In the genomic region with DNA sequence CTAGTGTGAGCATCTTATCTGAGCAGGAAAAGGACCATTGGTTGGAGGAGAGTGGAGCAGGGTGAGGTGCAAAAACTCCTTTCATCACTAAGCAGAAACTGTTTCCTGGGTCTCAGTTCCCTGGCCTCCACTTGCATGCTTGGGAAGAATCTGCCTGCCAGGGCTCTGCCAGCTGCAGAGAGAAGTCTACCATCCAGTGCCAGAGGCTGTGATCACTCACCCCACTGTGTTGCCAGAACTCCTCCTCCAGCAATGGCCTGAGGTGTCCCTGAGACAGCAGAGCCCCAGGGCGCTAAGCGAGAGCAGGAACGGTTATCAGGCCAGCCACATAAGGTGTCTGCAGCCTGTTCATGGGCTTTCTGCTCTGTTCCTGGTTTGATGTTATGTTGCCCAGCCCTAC, we compare ENCODE assay signal across 24 cellular contexts.
A peak's percentile ranks its signal among the peaks of the same experiment; 100 is the strongest.
DNase-seq lines count a peak whose midpoint lies in the region; ATAC-seq and TF ChIP-seq lines count a peak whose summit lies in the region.
"Had no signal": no experiment of that assay in that cellular context is flagged by ENCODE, and none has a peak within 500 bp of the region (broad histone marks: within the 10 kb centered on the region; RNA-seq: fewer than 3 reads in every experiment).

No MANE protein-coding gene starts in this region.

- ATAC-seq in Right ventricle myocardium inferior (peak; percentile 93), GM19328 (IDR thresholded peaks at IDR 0.05; ENCODE audit: unreplicated experiment) (no peak)
- ATAC-seq: activated CD8-positive, alpha-beta T cell treated with anti-CD3 and anti-CD28 coated beads, Interleukin-2, amount 10 ng/mL, durations not matched to agents 7 days and 5 days; PC-3 had no signal

- H3K36me3 Mint-ChIP-seq in nephron progenitor cell (ENCODE audit: low read depth): no peaks in the 10 kb centered on the region

- peak; percentile 40 for DNase-seq in DMS53 (lab: John Stamatoyannopoulos, UW)
- DNase-seq in DMS53 treated with DMSO at 0.1 percent for 48 hours (lab: John Stamatoyannopoulos, UW; ENCODE audit: unreplicated experiment): no peak
- peak; percentile 77 for DNase-seq in Right ventricle myocardium inferior (ENCODE audit: missing footprints)
- peak; percentile 76 for DNase-seq in medulla oblongata (ENCODE audit: extremely low spot score)
- no peak for DNase-seq in nephron progenitor cell
- no peak for DNase-seq in activated T-cell treated with anti-CD3 and anti-CD28 coated beads, Interleukin-2, amount 50 U/mL, for 1 hour
- DNase-seq: activated B cell treated with CpG ODN at 0.5 μM for 24 hours; activated CD8-positive, alpha-beta T cell treated with anti-CD3 and anti-CD28 coated beads, Interleukin-2, amount 10 ng/mL, durations not matched to agents 7 days and 5 days; activated naive CD4-positive, alpha-beta T cell treated with anti-CD3 and anti-CD28 coated beads, Interleukin-2, amount 50 U/mL, for 16 hours; activated T-cell treated with anti-CD3 and anti-CD28 coated beads, Interleukin-2, amount 50 U/mL, for 48 hours; Calu3; H7; Kasumi-1; kidney glomerular epithelial cell; NCI-H1105; PC-3; sigmoid colon; stimulated activated naive CD4-positive, alpha-beta T cell had no signal

- peaks cover 8% of the 10 kb centered on the region for H3K27me3 Mint-ChIP-seq in nephron progenitor cell (ENCODE audit: low read depth, poor library complexity)
- H3K27me3 Mint-ChIP-seq: activated B cell treated with CpG ODN at 0.5 μM for 24 hours, B cell had no signal

- no peak overlapping the region for H3K27ac Mint-ChIP-seq in nephron progenitor cell
- H3K27ac Mint-ChIP-seq: activated B cell treated with CpG ODN at 0.5 μM for 24 hours; activated CD8-positive, alpha-beta T cell treated with anti-CD3 and anti-CD28 coated beads, Interleukin-2, amount 10 ng/mL, durations not matched to agents 7 days and 5 days; B cell had no signal

- no peak for TF ChIP-seq CTCF in nephron progenitor cell (IDR thresholded peaks at IDR 0.05)

- intact Hi-C loops in Right ventricle myocardium inferior (cut with DNase I): no loop called here

- H3K27ac ChIP-seq in temporal lobe (ENCODE audit: low read depth, low read length): peak overlapping the region; percentile 18
- H3K27ac ChIP-seq: 22Rv1, sigmoid colon, SJCRH30, tibial nerve had no signal

- no peaks in the 10 kb centered on the region for H3K9me3 Mint-ChIP-seq in nephron progenitor cell
- H3K9me3 Mint-ChIP-seq: activated B cell treated with CpG ODN at 0.5 μM for 24 hours had no signal

- no peaks in the 10 kb centered on the region for H3K4me1 Mint-ChIP-seq in nephron progenitor cell
- H3K4me1 Mint-ChIP-seq: activated B cell treated with CpG ODN at 0.5 μM for 24 hours, B cell had no signal

- no peak overlapping the region for H3K4me3 Mint-ChIP-seq in nephron progenitor cell
- H3K4me3 Mint-ChIP-seq: activated B cell treated with CpG ODN at 0.5 μM for 24 hours; activated CD8-positive, alpha-beta T cell treated with anti-CD3 and anti-CD28 coated beads, Interleukin-2, amount 10 ng/mL, durations not matched to agents 7 days and 5 days; B cell had no signal

Comparison
In these comparisons a context has a peak if more than half of its experiments do, and no peak if none do; other contexts are left out.
1. DNase-seq: peak in DMS53 (single experiment), Right ventricle myocardium inferior (single experiment) and medulla oblongata (single experiment); none in DMS53 treated with DMSO at 0.1 percent for 48 hours (single experiment), nephron progenitor cell (single experiment) and activated T-cell treated with anti-CD3 and anti-CD28 coated beads, Interleukin-2, amount 50 U/mL, for 1 hour (single experiment).